Comparison of ENCODE assay signal across 1 cellular context in genomic region chr3:157534725-157535161, GRCh38.
TF ChIP-seq lines count a peak whose summit lies in the region.

No MANE protein-coding gene starts in this region.

TF ChIP-seq in WTC11, 78 proteins besides CTCF, POLR2A, EP300 and RAD21 (continued from another document):
- TF ChIP-seq E2F1 (CRISPR knock-in tag; IDR thresholded peaks at IDR 0.05): no peak
- TF ChIP-seq HMGA2 (CRISPR knock-in tag; IDR thresholded peaks at IDR 0.05): no peak
- TF ChIP-seq TP53 (CRISPR knock-in tag; IDR thresholded peaks at IDR 0.05): no peak
- TF ChIP-seq ZMAT4 (CRISPR knock-in tag; IDR thresholded peaks at IDR 0.05): no peak
- no peak for TF ChIP-seq SMAD4 (CRISPR knock-in tag; IDR thresholded peaks at IDR 0.05)
